Comparison of ENCODE assay signal across 1 cellular context in genomic region chr17:29326414-29326813, GRCh38.
TF ChIP-seq lines count a peak whose summit lies in the region.

No MANE protein-coding gene starts in this region.

TF ChIP-seq in HEK293, 187 proteins besides CTCF, POLR2A, EP300 and RAD21 (continued from another document and continues in another):
- TF ChIP-seq ZNF473 (tag by site-specific recombination; IDR thresholded peaks at IDR 0.05) (no peak), ZNF558 (tag by site-specific recombination; IDR thresholded peaks at IDR 0.05) (0 out of 2 replicates have a peak, but pooled peaks have one; percentile 42), GFI1B (tag by site-specific recombination; IDR thresholded peaks at IDR 0.05) (no peak), ZBTB49 (tag by site-specific recombination; IDR thresholded peaks at IDR 0.05; ENCODE audit: low read depth) (no peak), SETDB1 (IDR thresholded peaks at IDR 0.05; ENCODE audit: insufficient read length, low read length) (no peak), ZNF121 (tag by site-specific recombination; IDR thresholded peaks at IDR 0.05) (peak; percentile 48; the same call in 1 of the 2 replicates), ZNF16 (tag by site-specific recombination; IDR thresholded peaks at IDR 0.05; ENCODE audit: low read depth) (no peak), HOXC10 (CRISPR knock-in tag; IDR thresholded peaks at IDR 0.05) (no peak), ZNF404 (tag by site-specific recombination; IDR thresholded peaks at IDR 0.05) (no peak), ZNF132 (tag by site-specific recombination; IDR thresholded peaks at IDR 0.05; ENCODE audit: borderline replicate concordance) (no peak), ZNF580 (tag by site-specific recombination; IDR thresholded peaks at IDR 0.05) (no peak), ZNF660 (tag by site-specific recombination; IDR thresholded peaks at IDR 0.05) (no peak), WT1 (tag by site-specific recombination; IDR thresholded peaks at IDR 0.05) (no peak), ZNF560 (tag by site-specific recombination; IDR thresholded peaks at IDR 0.05; ENCODE audit: borderline replicate concordance) (no peak), ZNF133 (tag by site-specific recombination; IDR thresholded peaks at IDR 0.05) (no peak), ZNF426 (tag by site-specific recombination; IDR thresholded peaks at IDR 0.05) (peak; percentile 77), ZNF830 (tag by site-specific recombination; IDR thresholded peaks at IDR 0.05; ENCODE audit: low read depth) (no peak), ZNF433 (tag by site-specific recombination; IDR thresholded peaks at IDR 0.05; ENCODE audit: low read depth) (peak; percentile 66), ZNF37A (tag by site-specific recombination; IDR thresholded peaks at IDR 0.05) (no peak), ZNF548 (tag by site-specific recombination; IDR thresholded peaks at IDR 0.05) (no peak), ZNF785 (tag by site-specific recombination; IDR thresholded peaks at IDR 0.05) (no peak), ZNF140 (tag by site-specific recombination; IDR thresholded peaks at IDR 0.05) (peak; percentile 42; the same call in 1 of the 2 replicates), ZNF549 (tag by site-specific recombination; IDR thresholded peaks at IDR 0.05) (no peak), ZNF555 (tag by site-specific recombination; conservative IDR thresholded peaks at IDR 0.05) (peak; percentile 55), ZNF596 (tag by site-specific recombination; IDR thresholded peaks at IDR 0.05) (no peak), ZNF350 (tag by site-specific recombination; IDR thresholded peaks at IDR 0.05) (no peak), MZF1 (tag by site-specific recombination; IDR thresholded peaks at IDR 0.05; ENCODE audit: borderline replicate concordance) (no peak), ZBTB8A (tag by site-specific recombination; IDR thresholded peaks at IDR 0.05) (peak; percentile 74), ZNF530 (tag by site-specific recombination; IDR thresholded peaks at IDR 0.05; ENCODE audit: low read depth) (0 out of 2 replicates have a peak, but pooled peaks have one; percentile 12), INSM2 (tag by site-specific recombination; IDR thresholded peaks at IDR 0.05) (no peak), ZNF518A (tag by site-specific recombination; conservative IDR thresholded peaks at IDR 0.05; ENCODE audit: low read depth) (peak; percentile 83), ZBTB48 (tag by site-specific recombination; IDR thresholded peaks at IDR 0.05) (no peak), SCRT2 (tag by site-specific recombination; IDR thresholded peaks at IDR 0.05) (no peak), PRDM4 (tag by site-specific recombination; IDR thresholded peaks at IDR 0.05) (no peak), ZNF211 (tag by site-specific recombination; IDR thresholded peaks at IDR 0.05; ENCODE audit: low read depth) (no peak), BCL11B (tag by site-specific recombination; IDR thresholded peaks at IDR 0.05; ENCODE audit: low read depth) (no peak), ZNF214 (tag by site-specific recombination; IDR thresholded peaks at IDR 0.05; ENCODE audit: borderline replicate concordance) (no peak), ZNF202 (tag by site-specific recombination; IDR thresholded peaks at IDR 0.05; ENCODE audit: borderline replicate concordance) (peak; percentile 74; the same call in 1 of the 2 replicates), ZNF626 (tag by site-specific recombination; IDR thresholded peaks at IDR 0.05) (no peak), ZNF664 (tag by site-specific recombination; IDR thresholded peaks at IDR 0.05) (0 out of 2 replicates have a peak, but pooled peaks have one; percentile 49), ZNF623 (tag by site-specific recombination; IDR thresholded peaks at IDR 0.05) (peak; percentile 64), ZBTB44 (tag by site-specific recombination; IDR thresholded peaks at IDR 0.05) (no peak), ZNF704 (tag by site-specific recombination; IDR thresholded peaks at IDR 0.05) (no peak), FEZF1 (tag by site-specific recombination; IDR thresholded peaks at IDR 0.05) (no peak), ZBTB11 (tag by site-specific recombination; conservative IDR thresholded peaks at IDR 0.05; ENCODE audit: low read depth) (peak; percentile 64), ZNF423 (tag by site-specific recombination; IDR thresholded peaks at IDR 0.05) (no peak), ZIC2 (tag by site-specific recombination; IDR thresholded peaks at IDR 0.05) (no peak), ZNF488 (tag by site-specific recombination; IDR thresholded peaks at IDR 0.05) (no peak)
